8 cellular contexts compared by ENCODE assay signal in the genomic region with DNA sequence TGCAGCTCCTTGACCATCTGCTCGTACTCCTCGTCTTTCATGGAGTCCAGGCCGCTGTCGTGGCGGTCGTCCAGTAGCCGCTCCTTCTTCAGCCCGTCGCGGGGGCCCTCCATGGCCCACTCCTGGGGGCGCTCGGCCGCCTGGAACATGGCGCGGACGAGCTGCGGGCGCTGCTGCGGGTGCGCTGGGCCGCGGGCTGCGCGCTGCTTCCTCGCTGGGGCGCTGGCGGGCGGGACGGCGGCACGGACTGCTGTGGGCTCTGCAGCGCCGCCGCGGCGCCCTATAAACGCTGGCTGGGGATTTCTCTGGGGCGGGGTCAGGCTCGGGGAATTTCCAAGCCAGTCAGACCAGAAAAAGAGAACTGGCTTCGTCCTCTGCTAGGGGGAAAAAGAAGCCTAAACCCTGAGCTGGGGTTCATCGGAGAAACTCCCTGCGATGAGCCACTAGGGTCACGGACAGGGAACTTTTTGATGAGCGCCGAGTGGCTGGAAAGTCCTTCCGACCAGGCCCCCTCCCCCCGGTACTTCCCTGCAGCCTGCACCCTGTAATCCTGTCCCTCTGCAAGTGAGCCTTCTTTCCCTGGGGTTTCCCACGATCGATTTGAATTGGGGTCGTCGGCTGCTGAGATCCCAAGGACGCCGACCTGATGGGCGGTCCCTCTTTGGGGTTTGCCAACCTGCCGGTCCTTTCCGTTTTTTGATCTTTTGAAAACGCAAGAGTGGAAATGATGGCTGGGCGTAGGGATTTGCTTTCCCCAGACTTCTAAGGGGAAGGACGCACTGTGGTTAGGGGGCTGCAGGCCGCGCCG. TPM values are rescaled to one million over a fixed set of nuclear protein-coding genes. Genes with fewer than 3 reads are reported as not detected.
DNase-seq lines count a peak whose midpoint lies in the region; ATAC-seq, FAIRE-seq and TF ChIP-seq lines count a peak whose summit lies in the region.

A gene with protein sequence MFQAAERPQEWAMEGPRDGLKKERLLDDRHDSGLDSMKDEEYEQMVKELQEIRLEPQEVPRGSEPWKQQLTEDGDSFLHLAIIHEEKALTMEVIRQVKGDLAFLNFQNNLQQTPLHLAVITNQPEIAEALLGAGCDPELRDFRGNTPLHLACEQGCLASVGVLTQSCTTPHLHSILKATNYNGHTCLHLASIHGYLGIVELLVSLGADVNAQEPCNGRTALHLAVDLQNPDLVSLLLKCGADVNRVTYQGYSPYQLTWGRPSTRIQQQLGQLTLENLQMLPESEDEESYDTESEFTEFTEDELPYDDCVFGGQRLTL (minus strand): TSS at position 254 of the 808 bp plus-strand sequence. CDS start 105 bp downstream, at position 149.

- H3K9me3 ChIP-seq in kidney (ENCODE audit: control insufficient read depth in 1 of 2, low read length in 2 of 2) = no peaks in the 10 kb centered on the region

- intact Hi-C loops in kidney (cut with DNase I) = no loop called here

- H3K36me3 ChIP-seq in kidney (ENCODE audit: control insufficient read depth in 1 of 2, insufficient read depth in 2 of 2, low read length in 2 of 2) = peaks cover 28 to 37% of the 10 kb centered on the region in 2 donors

- peak within 1 kb of the TSS; percentile 98 to 100 for H3K27ac ChIP-seq in kidney (ENCODE audit: low read depth in 2 of 2, low read length in 2 of 2)

- H3K9ac ChIP-seq in kidney (ENCODE audit: low read length in 2 of 2) = peak within 1 kb of the TSS; percentile 95 to 98

- TF ChIP-seq CTCF in kidney (IDR thresholded peaks at IDR 0.05; ENCODE audit: borderline replicate concordance, extremely low read depth, insufficient read depth) = peak; percentile 26

- FAIRE-seq in kidney (lab: Jason Lieb, UNC) = no peak

- DNase-seq in AG20443 (ENCODE audit: low spot score) = peak; percentile 90
- DNase-seq in NCI-H446 (lab: John Stamatoyannopoulos, UW) = peak; percentile 59 to 88
- DNase-seq in activated CD4-positive, CD25-positive, alpha-beta regulatory T cell treated with anti-CD3 and anti-CD28 coated beads, Interleukin-2, amount 50 U/mL, for 16 hours (ENCODE audit: low read depth, low spot score) = peak; percentile 85
- DNase-seq in central memory CD4-positive, alpha-beta T cell = peak; percentile 96
- peak; percentile 97 for DNase-seq in kidney
- peak; percentile 90 to 94 for DNase-seq in stimulated activated CD4-positive, alpha-beta T cell treated with anti-CD3 and anti-CD28 coated beads, Interleukin-15, amount 100 ng/mL, for 48 hours (ENCODE audit: low read depth in 2 of 2)

- peak within 1 kb of the TSS; percentile 97 to 98 for H3K4me3 ChIP-seq in kidney (ENCODE audit: low read length in 2 of 2)

- H3K4me1 ChIP-seq in kidney (ENCODE audit: control insufficient read depth in 1 of 2, insufficient read depth in 1 of 2, low read depth in 1 of 2, low read length in 2 of 2) = peaks cover 22 to 30% of the 10 kb centered on the region in 2 donors

- ATAC-seq in GM19023 (IDR thresholded peaks at IDR 0.05; ENCODE audit: unreplicated experiment) (peak; percentile 61), HG03196 (IDR thresholded peaks at IDR 0.05; ENCODE audit: unreplicated experiment) (peak; percentile 56)

RNA-seq across cellular contexts. Expression of the gene that starts here (rescaled TPM):
- total RNA-seq in kidney = 171 TPM
- 131 TPM for polyA plus RNA-seq in kidney (ENCODE audit: insufficient read depth, low read depth, low replicate concordance)

Comparison
In these comparisons a context has a peak if more than half of its experiments do, and no peak if none do; other contexts are left out.
1. Peak in every context shown above with its lines: DNase-seq, ATAC-seq, H3K4me3 ChIP-seq and H3K27ac ChIP-seq.